In genomic region chr3:76965122-76965725, GRCh38 we compare ENCODE assay signal across 1 cellular context.
TF ChIP-seq lines count a peak whose summit lies in the region.

No MANE protein-coding gene starts in this region.

TF ChIP-seq in HepG2, 621 proteins besides CTCF, POLR2A, EP300 and RAD21 (continued from another document and continues in another):
- no peak for TF ChIP-seq HMGXB4 (CRISPR knock-in tag; IDR thresholded peaks at IDR 0.05; ENCODE audit: borderline replicate concordance in 1 of 2, low read depth in 1 of 2)
- TF ChIP-seq ELK4 (CRISPR knock-in tag; IDR thresholded peaks at IDR 0.05; ENCODE audit: borderline replicate concordance): no peak
- no peak for TF ChIP-seq ZNF563 (CRISPR knock-in tag; IDR thresholded peaks at IDR 0.05)
- TF ChIP-seq ZNF430 (CRISPR knock-in tag; IDR thresholded peaks at IDR 0.05): no peak
- TF ChIP-seq ZBTB49 (CRISPR knock-in tag; IDR thresholded peaks at IDR 0.05; ENCODE audit: borderline replicate concordance): no peak
- TF ChIP-seq NFYC (CRISPR knock-in tag; IDR thresholded peaks at IDR 0.05): no peak
- TF ChIP-seq ZNF776 (CRISPR knock-in tag; IDR thresholded peaks at IDR 0.05): no peak
- no peak for TF ChIP-seq RERE (CRISPR knock-in tag; IDR thresholded peaks at IDR 0.05; ENCODE audit: low read depth)
- TF ChIP-seq TMF1 (CRISPR knock-in tag; IDR thresholded peaks at IDR 0.05; ENCODE audit: low read depth): no peak
- no peak for TF ChIP-seq NFKB2 (CRISPR knock-in tag; IDR thresholded peaks at IDR 0.05; ENCODE audit: borderline replicate concordance)
- no peak for TF ChIP-seq NKX3-1 (CRISPR knock-in tag; IDR thresholded peaks at IDR 0.05)
- no peak for TF ChIP-seq ZNF530 (CRISPR knock-in tag; IDR thresholded peaks at IDR 0.05; ENCODE audit: low read depth)
- no peak for TF ChIP-seq ZC3H4 (CRISPR knock-in tag; IDR thresholded peaks at IDR 0.05; ENCODE audit: borderline replicate concordance)
- no peak for TF ChIP-seq CHD4 (IDR thresholded peaks at IDR 0.05; ENCODE audit: borderline replicate concordance, low read length)
- no peak for TF ChIP-seq ZZZ3 (CRISPR knock-in tag; IDR thresholded peaks at IDR 0.05; ENCODE audit: borderline replicate concordance)
- no peak for TF ChIP-seq PTBP1 (IDR thresholded peaks at IDR 0.05; ENCODE audit: low read depth, low read length, poor library complexity, severe bottlenecking)
- TF ChIP-seq IRF1 (CRISPR knock-in tag; IDR thresholded peaks at IDR 0.05; ENCODE audit: low read depth): no peak
- no peak for TF ChIP-seq SNAPC4 (CRISPR knock-in tag; IDR thresholded peaks at IDR 0.05)
- TF ChIP-seq FOXO1 (CRISPR knock-in tag; IDR thresholded peaks at IDR 0.05): peak; percentile 44; the same call in 1 of the 2 replicates
- no peak for TF ChIP-seq ZNF879 (CRISPR knock-in tag; IDR thresholded peaks at IDR 0.05)
- no peak for TF ChIP-seq SRSF4 (IDR thresholded peaks at IDR 0.05; ENCODE audit: low read depth, low read length, poor library complexity, severe bottlenecking)
- no peak for TF ChIP-seq ZFP37 (CRISPR knock-in tag; IDR thresholded peaks at IDR 0.05; ENCODE audit: borderline replicate concordance)
- no peak for TF ChIP-seq ZNF562 (CRISPR knock-in tag; IDR thresholded peaks at IDR 0.05; ENCODE audit: borderline replicate concordance)
- TF ChIP-seq ZNF788 (CRISPR knock-in tag; IDR thresholded peaks at IDR 0.05; ENCODE audit: borderline replicate concordance): no peak
- TF ChIP-seq THAP8 (CRISPR knock-in tag; IDR thresholded peaks at IDR 0.05; ENCODE audit: borderline replicate concordance): no peak
- no peak for TF ChIP-seq POLR2G (IDR thresholded peaks at IDR 0.05; ENCODE audit: low read depth, low read length)
- 0 out of 2 replicates have a peak, but pooled peaks have one; percentile 44 for TF ChIP-seq HDAC1 (CRISPR knock-in tag; IDR thresholded peaks at IDR 0.05)
- TF ChIP-seq CAMTA2 (CRISPR knock-in tag; IDR thresholded peaks at IDR 0.05; ENCODE audit: borderline replicate concordance): no peak
- TF ChIP-seq KDM6A (CRISPR knock-in tag; IDR thresholded peaks at IDR 0.05; ENCODE audit: low read depth): no peak
- TF ChIP-seq SP1 (IDR thresholded peaks at IDR 0.05): no peak
- TF ChIP-seq SP1 (CRISPR knock-in tag; IDR thresholded peaks at IDR 0.05): no peak
- TF ChIP-seq GATAD1 (CRISPR knock-in tag; IDR thresholded peaks at IDR 0.05): no peak
- no peak for TF ChIP-seq SRSF1 (optimal IDR thresholded peaks at IDR 0.05; ENCODE audit: low read depth, low read length)
- no peak for TF ChIP-seq ZBTB10 (CRISPR knock-in tag; IDR thresholded peaks at IDR 0.05; ENCODE audit: borderline replicate concordance)
- TF ChIP-seq KDM3A (CRISPR knock-in tag; IDR thresholded peaks at IDR 0.05; ENCODE audit: low read depth): no peak
- TF ChIP-seq ZBTB37 (CRISPR knock-in tag; IDR thresholded peaks at IDR 0.05): no peak
- peak; percentile 74; the same call in 1 of the 2 replicates for TF ChIP-seq ZNF12 (CRISPR knock-in tag; IDR thresholded peaks at IDR 0.05)
- no peak for TF ChIP-seq NFYB (CRISPR knock-in tag; IDR thresholded peaks at IDR 0.05)
- TF ChIP-seq HCFC1 (IDR thresholded peaks at IDR 0.05; ENCODE audit: low read depth, low read length): no peak
- peak; percentile 47; the same call in 1 of the 2 replicates for TF ChIP-seq TRIM24 (CRISPR knock-in tag; IDR thresholded peaks at IDR 0.05)
- no peak for TF ChIP-seq NRL (CRISPR knock-in tag; IDR thresholded peaks at IDR 0.05; ENCODE audit: borderline replicate concordance)
- TF ChIP-seq ZNF143 (CRISPR knock-in tag; IDR thresholded peaks at IDR 0.05): no peak
